ENCODE assay signal across 13 cellular contexts in genomic region chr1:173020138-173020742, GRCh38. TPM values are rescaled to one million over a fixed set of nuclear protein-coding genes. Genes with fewer than 3 reads are reported as not detected.
DNase-seq lines count a peak whose midpoint lies in the region; ATAC-seq and TF ChIP-seq lines count a peak whose summit lies in the region.
"Had no signal": no experiment of that assay in that cellular context is flagged by ENCODE, and none has a peak within 500 bp of the region (broad histone marks: within the 10 kb centered on the region; RNA-seq: fewer than 3 reads in every experiment).

No MANE protein-coding gene starts in this region.

- TF ChIP-seq CTCF in mucosa of descending colon (IDR thresholded peaks at IDR 0.05) = no peak
- no peak for TF ChIP-seq CTCF in lower lobe of right lung (IDR thresholded peaks at IDR 0.05)

- no peaks in the 10 kb centered on the region for H3K4me1 ChIP-seq in mucosa of descending colon (ENCODE audit: low read depth)
- H3K4me1 ChIP-seq in lower lobe of right lung = no peaks in the 10 kb centered on the region

- no peak for DNase-seq in mucosa of descending colon
- DNase-seq in D341Med (ENCODE audit: low spot score) = no peak
- no peak for DNase-seq in lower lobe of right lung
- DNase-seq in NCI-H2196 (lab: John Stamatoyannopoulos, UW; ENCODE audit: unreplicated experiment) = no peak
- DNase-seq in NCI-H1092 treated with DMSO at 0.1 percent for 48 hours (lab: John Stamatoyannopoulos, UW) = no peak
- DNase-seq: activated CD8-positive, alpha-beta memory T cell treated with anti-CD3 and anti-CD28 coated beads, Interleukin-2, amount 10 ng/mL, durations not matched to agents 7 days and 5 days; GF-D8; stimulated activated CD4-positive, alpha-beta T cell treated with anti-CD3 and anti-CD28 coated beads, Interleukin-1b, Interleukin-23, amount 100 ng/mL, for 48 hours had no signal

- intact Hi-C loops in mucosa of descending colon (cut with DNase I, micrococcal nuclease) = no loop called here
- intact Hi-C loops in lower lobe of right lung (cut with DNase I) = no loop called here

- H3K27ac ChIP-seq in lower lobe of right lung = no peak overlapping the region
- H3K27ac ChIP-seq: cardiac muscle cell had no signal

- ATAC-seq in GM18873 (IDR thresholded peaks at IDR 0.05; ENCODE audit: low FRiP score, unreplicated experiment) (peak; percentile 71), HG02571 (IDR thresholded peaks at IDR 0.05; ENCODE audit: unreplicated experiment) (peak; percentile 89), HG03460 (IDR thresholded peaks at IDR 0.05; ENCODE audit: unreplicated experiment) (peak; percentile 93), mucosa of descending colon (peak; percentile 32), lower lobe of right lung (no peak)
- ATAC-seq: activated CD8-positive, alpha-beta memory T cell treated with anti-CD3 and anti-CD28 coated beads, Interleukin-2, amount 10 ng/mL, durations not matched to agents 7 days and 5 days; Panc1 had no signal

- no peak overlapping the region for H3K4me3 ChIP-seq in mucosa of descending colon
- no peak overlapping the region for H3K4me3 ChIP-seq in lower lobe of right lung
- H3K4me3 ChIP-seq: cardiac muscle cell had no signal

- H3K36me3 ChIP-seq in mucosa of descending colon (ENCODE audit: low read depth) (no peaks in the 10 kb centered on the region), lower lobe of right lung (no peaks in the 10 kb centered on the region)
- H3K36me3 ChIP-seq: cardiac muscle cell had no signal

- H3K9me3 ChIP-seq in mucosa of descending colon = no peaks in the 10 kb centered on the region
- H3K9me3 ChIP-seq in lower lobe of right lung = peaks cover 1% of the 10 kb centered on the region

- no peaks in the 10 kb centered on the region for H3K27me3 ChIP-seq in lower lobe of right lung (ENCODE audit: low read depth)
- H3K27me3 ChIP-seq: cardiac muscle cell had no signal

RNA-seq across cellular contexts. Expression of gene TNFSF18, which starts 30.5 kb away (rescaled TPM):
- total RNA-seq in mucosa of descending colon (under 1 TPM in 1 of 3 donors, not detected in 2; 0.14 TPM), lower lobe of right lung (0.24 TPM)
- total RNA-seq: activated CD8-positive, alpha-beta memory T cell treated with anti-CD3 and anti-CD28 coated beads, Interleukin-2, amount 10 ng/mL, durations not matched to agents 7 days and 5 days had no signal

Comparison
In these comparisons a context has a peak if more than half of its experiments do, and no peak if none do; other contexts are left out.
1. ATAC-seq: peak in GM18873 (single experiment), HG02571 (single experiment), HG03460 (single experiment) and mucosa of descending colon (single experiment); none in lower lobe of right lung (0 of 2).